Comparison of ENCODE assay signal across 21 cellular contexts in the genomic region with DNA sequence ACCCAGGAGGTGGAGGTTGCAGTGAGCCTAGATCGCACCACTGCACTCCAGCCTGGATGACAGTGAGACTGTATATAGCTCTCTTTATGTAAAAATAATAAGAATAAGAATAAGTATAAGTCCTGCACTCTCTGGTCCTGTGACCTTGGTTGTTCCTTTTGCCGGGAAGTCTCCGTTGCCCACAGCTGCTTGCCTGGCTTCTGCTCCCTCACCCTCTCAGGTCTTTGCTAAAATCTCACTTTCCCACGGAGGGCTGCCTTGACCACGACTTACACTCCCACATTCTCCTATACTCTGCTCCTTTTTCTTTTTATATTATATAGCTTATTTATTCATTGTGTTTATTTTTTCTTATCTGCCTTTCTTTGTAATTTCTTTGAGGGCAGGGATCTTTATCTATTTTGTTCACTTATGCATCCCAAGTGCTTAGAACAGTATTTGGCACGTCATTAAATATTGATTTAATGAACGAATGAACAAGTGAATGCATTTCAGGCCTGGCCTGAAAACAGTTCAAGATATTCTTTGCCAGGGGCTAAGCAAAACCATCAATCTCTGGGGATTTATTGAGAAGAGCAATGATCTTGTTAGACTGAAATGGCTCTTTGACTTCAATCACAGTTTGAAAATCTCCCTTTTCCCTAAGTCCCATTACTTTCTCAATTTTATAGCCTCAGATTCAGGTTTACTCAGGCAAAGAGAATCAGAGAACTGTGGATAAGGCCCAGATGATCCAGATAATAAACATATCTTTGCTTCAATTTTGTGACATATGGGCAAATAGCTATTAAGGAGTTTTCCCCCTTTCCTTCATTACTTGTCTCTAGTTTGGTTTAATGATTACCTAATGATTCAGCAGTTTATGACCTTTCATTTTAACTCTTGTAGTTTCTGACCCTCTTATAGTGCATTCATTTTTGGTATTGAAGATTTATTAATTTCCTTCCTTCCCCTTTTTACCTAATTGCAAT.
DNase-seq lines count a peak whose midpoint lies in the region; ATAC-seq, FAIRE-seq and TF ChIP-seq lines count a peak whose summit lies in the region.
"Had no signal": no experiment of that assay in that cellular context is flagged by ENCODE, and none has a peak within 500 bp of the region (broad histone marks: within the 10 kb centered on the region; RNA-seq: fewer than 3 reads in every experiment).

No MANE protein-coding gene starts in this region.

- no peak for TF ChIP-seq POLR2A in A549 (IDR thresholded peaks at IDR 0.05; ENCODE audit: low read length)
- no peak for TF ChIP-seq POLR2A in HCT116 (IDR thresholded peaks at IDR 0.05; ENCODE audit: borderline replicate concordance, extremely low read depth, insufficient read depth, insufficient read length)
- TF ChIP-seq POLR2A in right lobe of liver (IDR thresholded peaks at IDR 0.05) = no peak

- peaks cover 13% of the 10 kb centered on the region for H3K4me1 Mint-ChIP-seq in WTC11

- POLR2A ChIA-PET in A549 (lab: Yijun Ruan, JAX) = interaction anchor here (1.0 to 2.4 kb wide), 3 partner anchors 16 to 96 kb away, joined by 3 to 15 read pairs (median 3); a partner anchor contains a TSS
- POLR2A ChIA-PET in HCT116 (lab: Charles Lee) = interaction anchor here (0.7 to 1.3 kb wide), 2 partner anchors 25 to 96 kb away, joined by 4 read pairs; a partner anchor contains a TSS
- POLR2A ChIA-PET in WTC11 (lab: Charles Lee) = no interaction called here

- peak overlapping the region; percentile 59 for H2AFZ ChIP-seq in HCT116 (ENCODE audit: low read depth, low read length, poor library complexity, severe bottlenecking)

- intact Hi-C loops in HCT116 (cut with micrococcal nuclease) (no loop called here), right lobe of liver (cut with DNase I) (no loop called here), dorsolateral prefrontal cortex (cut with DNase I) (no loop called here)

- no peaks in the 10 kb centered on the region for H3K79me2 ChIP-seq in HCT116 (ENCODE audit: insufficient read depth, low read length)

- no peak overlapping the region for H3K27ac Mint-ChIP-seq in WTC11
- H3K27ac Mint-ChIP-seq: activated naive CD4-positive, alpha-beta T cell treated with anti-CD3 and anti-CD28 coated beads, Interleukin-2, amount 50 U/mL, for 72 hours; activated T-helper 1 cell treated with anti-CD3 and anti-CD28 coated beads, Interleukin-12 subunit alpha, Interleukin-12 subunit beta, Interleukin-2, Interleukin-4 antibody, amounts not matched to agents 30 ng/mL and 10 ng/mL and 1 ng/mL, durations not matched to agents 14 hours and 24 hours and 36 hours; HFFc6; naive B cell had no signal

- peak in 1 of 2 experiments; percentile 9; a peak in 1 of 5 replicates for TF ChIP-seq RAD21 in A549 (conservative IDR thresholded peaks at IDR 0.05 in 1 of 2, IDR thresholded peaks at IDR 0.05 in 1 of 2)
- no peak for TF ChIP-seq RAD21 in HCT116 (IDR thresholded peaks at IDR 0.05; ENCODE audit: low read depth)

- ATAC-seq in A549 (peak in 1 of 2 experiments; percentile 74; a peak in 3 of 6 replicates), HCT116 (no peak), right lobe of liver (peak; percentile 67 to 87 (median 74)), WTC11 (no peak), HG03469 (IDR thresholded peaks at IDR 0.05; ENCODE audit: unreplicated experiment) (no peak)
- ATAC-seq: activated naive CD4-positive, alpha-beta T cell treated with anti-CD3 and anti-CD28 coated beads, Interleukin-2, amount 50 U/mL, for 72 hours; upper lobe of right lung had no signal

- no peaks in the 10 kb centered on the region for H4K20me1 ChIP-seq in HCT116 (ENCODE audit: insufficient read depth)

- no peaks in the 10 kb centered on the region for H3K9me2 ChIP-seq in HCT116 (ENCODE audit: insufficient read depth)

- DNase-seq in A549 (ENCODE audit: low read depth in 1 of 2, low spot score in 1 of 2) (peak; percentile 48 to 75), HCT116 (ENCODE audit: low read depth, low spot score) (no peak), amniotic epithelial cell (ENCODE audit: low read depth) (peak; percentile 27), right lobe of liver (no peak), NCI-H345 (lab: John Stamatoyannopoulos, UW) (no peak), WTC11 (ENCODE audit: low spot score) (no peak), dorsolateral prefrontal cortex (no peak)
- DNase-seq: C1 segment of cervical spinal cord, DMS 273 treated with DMSO at 0.1 percent for 48 hours, GF-D8, head of caudate nucleus, HFFc6, naive B cell, NCI-H1092 treated with DMSO at 0.1 percent for 48 hours, NCI-H2081 treated with DMSO at 0.1 percent for 48 hours, NCI-H510A treated with DMSO at 0.1 percent for 48 hours, SHP77, upper lobe of right lung had no signal

- no peaks in the 10 kb centered on the region for H3K36me3 Mint-ChIP-seq in WTC11
- H3K36me3 Mint-ChIP-seq: activated naive CD4-positive, alpha-beta T cell treated with anti-CD3 and anti-CD28 coated beads, Interleukin-2, amount 50 U/mL, for 72 hours; naive B cell had no signal

- H3K9me3 ChIP-seq in A549 = no peaks in the 10 kb centered on the region
- H3K9me3 ChIP-seq in HCT116 (ENCODE audit: control insufficient read depth in 1 of 2, insufficient read depth in 1 of 2, low read depth in 1 of 2, low read length in 2 of 2) = no peaks in the 10 kb centered on the region
- H3K9me3 ChIP-seq in right lobe of liver = no peaks in the 10 kb centered on the region
- H3K9me3 ChIP-seq: upper lobe of right lung had no signal

- no peaks in the 10 kb centered on the region for H3K9me3 Mint-ChIP-seq in WTC11
- H3K9me3 Mint-ChIP-seq: activated T-helper 1 cell treated with anti-CD3 and anti-CD28 coated beads, Interleukin-12 subunit alpha, Interleukin-12 subunit beta, Interleukin-2, Interleukin-4 antibody, amounts not matched to agents 30 ng/mL and 10 ng/mL and 1 ng/mL, durations not matched to agents 14 hours and 24 hours and 36 hours; HFFc6; naive B cell had no signal

- CTCF ChIA-PET in A549 (lab: Yijun Ruan, JAX) (interaction anchor here (0.8 to 1.5 kb wide), 7 partner anchors 10 to 179 kb away, joined by 3 to 5 read pairs (median 4); no protein-coding TSS in a partner anchor), HCT116 (lab: Charles Lee) (no interaction called here), WTC11 (lab: Charles Lee) (no interaction called here)

- H3K4me2 ChIP-seq in A549 = peak overlapping the region; percentile 66
- H3K4me2 ChIP-seq in HCT116 (ENCODE audit: low read length) = peak overlapping the region; percentile 48

- no peaks in the 10 kb centered on the region for H3K27me3 ChIP-seq in HCT116 (ENCODE audit: insufficient read depth, low read length)
- H3K27me3 ChIP-seq in right lobe of liver = no peaks in the 10 kb centered on the region
- H3K27me3 ChIP-seq in dorsolateral prefrontal cortex = no peaks in the 10 kb centered on the region
- H3K27me3 ChIP-seq: upper lobe of right lung had no signal

- H3K4me3 ChIP-seq in A549 = no peak overlapping the region
- no peak overlapping the region for H3K4me3 ChIP-seq in HCT116 (replicated peaks in 1 of 2; ENCODE audit: low read depth in 1 of 2, low read length in 2 of 2)
- H3K4me3 ChIP-seq in right lobe of liver = no peak overlapping the region
- no peak overlapping the region for H3K4me3 ChIP-seq in dorsolateral prefrontal cortex
- H3K4me3 ChIP-seq: upper lobe of right lung had no signal

- 0 out of 2 replicates have a peak overlapping the region, but pooled peaks have one; percentile 18 for H3K9ac ChIP-seq in HCT116 (ENCODE audit: low read length)

- FAIRE-seq in A549 (lab: Jason Lieb, UNC) = peak; percentile 99

- H3K27me3 Mint-ChIP-seq in WTC11 (ENCODE audit: low read depth) = no peaks in the 10 kb centered on the region

- no peak for TF ChIP-seq EP300 in A549 (IDR thresholded peaks at IDR 0.05)

- H3K36me3 ChIP-seq in HCT116 (ENCODE audit: control insufficient read depth in 1 of 2, insufficient read depth in 2 of 2, low read length in 2 of 2) (no peaks in the 10 kb centered on the region), right lobe of liver (no peaks in the 10 kb centered on the region)
- H3K36me3 ChIP-seq: upper lobe of right lung had no signal

- no TSS peak for BruUV-seq in HCT116 (replicated peaks; lab: Mats Ljungman, UMichigan)

- 31% methylated on average over 7 of the region's 7 CpGs for WGBS in A549 (ENCODE audit: missing lambda C conversion rate)
- WGBS in right lobe of liver (ENCODE audit: insufficient coverage, low coverage, low lambda C conversion rate, missing lambda C conversion rate) = 37% methylated on average over 6 of the region's 7 CpGs

- H3K27ac ChIP-seq in A549 (peak overlapping the region; percentile 90 to 95), HCT116 (ENCODE audit: low read depth, low read length) (no peak overlapping the region), right lobe of liver (peak overlapping the region; percentile 24 to 85 (median 80)), dorsolateral prefrontal cortex (no peak overlapping the region)
- H3K27ac ChIP-seq: upper lobe of right lung had no signal

- H3K4me1 ChIP-seq in A549 (peaks cover 77% of the 10 kb centered on the region), HCT116 (ENCODE audit: control insufficient read depth in 1 of 2, insufficient read depth in 2 of 2, low read length in 2 of 2) (peaks cover 6 to 12% of the 10 kb centered on the region in 2 experiments), right lobe of liver (peaks cover 0 to 36% (median under 1%) of the 10 kb centered on the region in 4 donors)

- no peak overlapping the region for H3K4me3 Mint-ChIP-seq in WTC11
- H3K4me3 Mint-ChIP-seq: activated T-helper 1 cell treated with anti-CD3 and anti-CD28 coated beads, Interleukin-12 subunit alpha, Interleukin-12 subunit beta, Interleukin-2, Interleukin-4 antibody, amounts not matched to agents 30 ng/mL and 10 ng/mL and 1 ng/mL, durations not matched to agents 14 hours and 24 hours and 36 hours; HFFc6; naive B cell had no signal

- RAD21 ChIA-PET in HCT116 (lab: Charles Lee; ENCODE audit: low non-redundant PET in 1 of 2, low total read pairs in 2 of 2, uncharacterized antibody in 2 of 2, unreplicated experiment in 2 of 2) = no interaction called here

- TF ChIP-seq CTCF in A549 (IDR thresholded peaks at IDR 0.05) = no peak
- TF ChIP-seq CTCF in HCT116 (IDR thresholded peaks at IDR 0.05 in 2 of 3, conservative IDR thresholded peaks at IDR 0.05 in 1 of 3; ENCODE audit: borderline replicate concordance in 1 of 3, insufficient read depth in 1 of 3, low read depth in 2 of 3, low read length in 2 of 3) = no peak
- TF ChIP-seq CTCF in right lobe of liver (IDR thresholded peaks at IDR 0.05) = no peak
- no peak for TF ChIP-seq CTCF in WTC11 (IDR thresholded peaks at IDR 0.05)
- TF ChIP-seq CTCF in dorsolateral prefrontal cortex (IDR thresholded peaks at IDR 0.05 in 54 of 56, conservative IDR thresholded peaks at IDR 0.05 in 2 of 56; ENCODE audit: low read depth in 1 of 56, partially characterized antibody in 56 of 56) = no peak

TF ChIP-seq in A549, 52 proteins besides CTCF, POLR2A, EP300 and RAD21 (continues in another document):
- 0 out of 2 replicates have a peak, but pooled peaks have one; percentile 18 for TF ChIP-seq ZNF302 (CRISPR knock-in tag; IDR thresholded peaks at IDR 0.05)
- no peak for TF ChIP-seq HOXB5 (CRISPR knock-in tag; IDR thresholded peaks at IDR 0.05)

TF ChIP-seq in HCT116, 20 proteins besides CTCF, POLR2A, EP300 and RAD21 (continues in another document):
- TF ChIP-seq FOSL1 (IDR thresholded peaks at IDR 0.05; ENCODE audit: low read depth) = 0 out of 2 replicates have a peak, but pooled peaks have one; percentile 20
- no peak for TF ChIP-seq SIN3A (IDR thresholded peaks at IDR 0.05; ENCODE audit: low read depth)

Comparison
In these comparisons a context has a peak if more than half of its experiments do, and no peak if none do; other contexts are left out.
1. ATAC-seq: peak in right lobe of liver (4 of 4); none in HCT116 (single experiment), WTC11 (single experiment) and HG03469 (single experiment).
2. DNase-seq: peak in A549 (2 of 2) and amniotic epithelial cell (single experiment); none in HCT116 (single experiment), right lobe of liver (0 of 3), NCI-H345 (single experiment), WTC11 (single experiment) and dorsolateral prefrontal cortex (0 of 10).
3. H3K27ac ChIP-seq: peak in A549 (2 of 2) and right lobe of liver (3 of 3); none in HCT116 (single experiment) and dorsolateral prefrontal cortex (0 of 59).